18 cellular contexts compared by ENCODE assay signal in genomic region chr20:39691151-39691862, GRCh38.
"Had no signal": no experiment of that assay in that cellular context is flagged by ENCODE, and none has a peak within 500 bp of the region (broad histone marks: within the 10 kb centered on the region; RNA-seq: fewer than 3 reads in every experiment).

No MANE protein-coding gene starts in this region.

- H3K4me3 ChIP-seq: dorsolateral prefrontal cortex, hepatocyte, ovary, stomach, thoracic aorta, transverse colon had no signal

- ATAC-seq: esophagus mucosa; foreskin keratinocyte; left colon; naive thymus-derived CD4-positive, alpha-beta T cell; right cardiac atrium had no signal

- H3K27me3 ChIP-seq: dorsolateral prefrontal cortex, foreskin keratinocyte, hepatocyte, ovary, stomach, transverse colon had no signal

- H3K36me3 ChIP-seq: ovary, stomach, thoracic aorta, transverse colon had no signal

- DNase-seq: cortex of kidney; dorsolateral prefrontal cortex; effector CD8-positive, alpha-beta T cell; foreskin keratinocyte; left colon; mesendoderm; naive thymus-derived CD4-positive, alpha-beta T cell; ovary; right cardiac atrium; small intestine; stimulated activated CD4-positive, alpha-beta T cell treated with anti-CD3 and anti-CD28 coated beads, Interleukin-12 subunit alpha, Interleukin-12 subunit beta, amount 100 ng/mL, for 4 hours; stimulated activated naive CD4-positive, alpha-beta T cell; stomach; substantia nigra; transverse colon had no signal

- FAIRE-seq: small intestine had no signal
